9 cellular contexts compared by ENCODE assay signal in genomic region chr16:67154578-67155304, GRCh38. TPM values are rescaled to one million over a fixed set of nuclear protein-coding genes. Genes with fewer than 3 reads are reported as not detected.
DNase-seq lines count a peak whose midpoint lies in the region; ATAC-seq, FAIRE-seq and TF ChIP-seq lines count a peak whose summit lies in the region.
"Had no signal": no experiment of that assay in that cellular context is flagged by ENCODE, and none has a peak within 500 bp of the region (broad histone marks: within the 10 kb centered on the region; RNA-seq: fewer than 3 reads in every experiment).

No MANE protein-coding gene starts in this region.

- TF ChIP-seq POLR2A in endothelial cell of umbilical vein (IDR thresholded peaks at IDR 0.05; ENCODE audit: low read depth, low read length) = no peak

- H3K36me3 Mint-ChIP-seq in progenitor cell of endocrine pancreas (ENCODE audit: insufficient read depth) = no peaks in the 10 kb centered on the region

- peak overlapping the region; percentile 44 for H3K4me2 ChIP-seq in endothelial cell of umbilical vein (ENCODE audit: insufficient read depth, low read length)

- POLR2A ChIA-PET in endothelial cell of umbilical vein (lab: Charles Lee) = interaction anchor here (1.2 kb wide), 1 partner anchor 137 kb away, joined by 12 read pairs; no protein-coding TSS in a partner anchor

- intact Hi-C loops in endothelial cell of umbilical vein (cut with micrococcal nuclease) = loop anchor here (1.0 kb wide), 3 partner anchors 50 to 177 kb away; no protein-coding TSS in a partner anchor

- no peak overlapping the region for H3K27ac ChIP-seq in endothelial cell of umbilical vein (ENCODE audit: insufficient read depth, low read depth, low read length)

- no peak overlapping the region for H3K27ac Mint-ChIP-seq in progenitor cell of endocrine pancreas

- H3K9me3 Mint-ChIP-seq in progenitor cell of endocrine pancreas (ENCODE audit: low read depth) = no peaks in the 10 kb centered on the region

- CTCF ChIA-PET in endothelial cell of umbilical vein (lab: Charles Lee) = interaction anchor here (0.6 to 8.2 kb wide), 64 partner anchors 8 to 324 kb away, joined by 3 to 302 read pairs (median 7); partner anchors contain the start of genes CDH16, CES3, CES4A and CIAO2B

- H3K9me3 ChIP-seq in NT2/D1 (ENCODE audit: insufficient read depth, low read length) (no peaks in the 10 kb centered on the region; the same call in 1 of the 2 replicates), endothelial cell of umbilical vein (replicated peaks; ENCODE audit: control insufficient read depth, insufficient read depth, low read length) (no peaks in the 10 kb centered on the region)

- peaks cover 5% of the 10 kb centered on the region for H3K4me1 Mint-ChIP-seq in progenitor cell of endocrine pancreas (ENCODE audit: low read depth)

- no TSS peak for BruUV-seq in endothelial cell of umbilical vein (replicated peaks; lab: Mats Ljungman, UMichigan)

- no peaks in the 10 kb centered on the region for H3K79me2 ChIP-seq in endothelial cell of umbilical vein (ENCODE audit: control insufficient read depth, insufficient read depth, low read length)

- dilution Hi-C loops in endothelial cell of umbilical vein (cut with MboI; ENCODE audit: extremely low pct_ligation_motif_present, low sequenced_read_pairs) = no loop called here

- H3K27me3 Mint-ChIP-seq in progenitor cell of endocrine pancreas = peaks cover 74% of the 10 kb centered on the region

- peaks cover 3% of the 10 kb centered on the region for H3K36me3 ChIP-seq in NT2/D1 (ENCODE audit: insufficient read depth, insufficient read length, low read length)
- H3K36me3 ChIP-seq in endothelial cell of umbilical vein (ENCODE audit: control insufficient read depth in 2 of 2, extremely low read depth in 1 of 2, insufficient read depth in 2 of 2, low read length in 2 of 2) = no peaks in the 10 kb centered on the region

- H3K4me1 ChIP-seq in NT2/D1 (ENCODE audit: insufficient read depth, insufficient read length) (peaks cover 13% of the 10 kb centered on the region), endothelial cell of umbilical vein (ENCODE audit: control insufficient read depth, extremely low read depth, insufficient read depth, low read length) (peaks cover 3% of the 10 kb centered on the region)

- H3K9ac ChIP-seq in NT2/D1 (ENCODE audit: insufficient read length, low read depth) = peak overlapping the region; percentile 57
- no peak overlapping the region for H3K9ac ChIP-seq in endothelial cell of umbilical vein (replicated peaks; ENCODE audit: extremely low read depth, insufficient read depth, low read length)

- no peaks in the 10 kb centered on the region for H4K20me1 ChIP-seq in endothelial cell of umbilical vein (replicated peaks; ENCODE audit: control insufficient read depth, extremely low read depth, insufficient read depth, low read length)

- no peak for ATAC-seq in GM21825 (IDR thresholded peaks at IDR 0.05; ENCODE audit: unreplicated experiment)

- H3K27me3 ChIP-seq in NT2/D1 (ENCODE audit: insufficient read depth, insufficient read length) = peaks cover 76% of the 10 kb centered on the region
- peaks cover 2 to 7% of the 10 kb centered on the region in 2 experiments for H3K27me3 ChIP-seq in endothelial cell of umbilical vein (ENCODE audit: control insufficient read depth in 2 of 2, insufficient read depth in 2 of 2, low read length in 2 of 2)

- no peaks in the 10 kb centered on the region for H3K9me1 ChIP-seq in endothelial cell of umbilical vein (replicated peaks; ENCODE audit: control insufficient read depth, extremely low read depth, insufficient read depth, low read length)

- TF ChIP-seq CTCF in endothelial cell of umbilical vein (IDR thresholded peaks at IDR 0.05; ENCODE audit: extremely low read depth in 1 of 2, insufficient read depth in 1 of 2, low read depth in 1 of 2, low read length in 2 of 2) = no peak
- no peak for TF ChIP-seq CTCF in progenitor cell of endocrine pancreas (IDR thresholded peaks at IDR 0.05; ENCODE audit: unreplicated experiment)

- H3K4me3 ChIP-seq in NT2/D1 (ENCODE audit: insufficient read length, low read depth) = peak overlapping the region; percentile 26
- H3K4me3 ChIP-seq in endothelial cell of umbilical vein (replicated peaks in 1 of 3; ENCODE audit: insufficient read depth in 1 of 3, low read depth in 1 of 3, low read length in 3 of 3) = peak overlapping the region in 1 of 3 experiments; percentile 15

- no peak overlapping the region for H2AFZ ChIP-seq in endothelial cell of umbilical vein (ENCODE audit: low read depth, low read length)

- FAIRE-seq in endothelial cell of umbilical vein (lab: Jason Lieb, UNC) = no peak
- FAIRE-seq in HTR-8/SVneo (lab: Jason Lieb, UNC) = no peak
- FAIRE-seq: bronchial epithelial cell had no signal

- H3K4me3 Mint-ChIP-seq in progenitor cell of endocrine pancreas (ENCODE audit: low read depth) = peak overlapping the region; percentile 65

- DNase-seq in NCI-H748 (lab: John Stamatoyannopoulos, UW; ENCODE audit: unreplicated experiment) = peak; percentile 3
- no peak for DNase-seq in NCI-H748 treated with DMSO at 0.1 percent for 48 hours (lab: John Stamatoyannopoulos, UW)
- no peak for DNase-seq in NT2/D1 (ENCODE audit: low read depth, low spot score)
- DNase-seq in endothelial cell of umbilical vein (ENCODE audit: low read depth, low spot score) = no peak
- no peak for DNase-seq in progenitor cell of endocrine pancreas (ENCODE audit: low spot score, unreplicated experiment)
- no peak for DNase-seq in NAMALWA (ENCODE audit: low spot score)
- no peak for DNase-seq in HTR-8/SVneo (ENCODE audit: insufficient read length, low spot score)

TF ChIP-seq in endothelial cell of umbilical vein, 7 proteins besides CTCF, POLR2A, EP300 and RAD21 (continues in another document):
- TF ChIP-seq GATA2 (IDR thresholded peaks at IDR 0.05; ENCODE audit: insufficient read depth, insufficient read length, low read depth, low read length) (no peak), FOS (IDR thresholded peaks at IDR 0.05; ENCODE audit: borderline replicate concordance, insufficient read depth, low read length) (no peak), MAX (IDR thresholded peaks at IDR 0.05; ENCODE audit: insufficient read depth, insufficient read length) (no peak)

RNA-seq across cellular contexts. Expression of gene B3GNT9, which starts 3.9 kb away (rescaled TPM):
- total RNA-seq in endothelial cell of umbilical vein (1.6 and 4.0 TPM in 2 replicates), progenitor cell of endocrine pancreas (5.1 TPM in 2 replicates)
- 6.4 and 6.8 TPM in 2 replicates for polyA plus RNA-seq in endothelial cell of umbilical vein
- 3.6 and 3.9 TPM in 2 replicates for polyA plus RNA-seq in endothelial cell of umbilical vein (2011; cell fraction: cytosol; rRNA removed)
- polyA plus RNA-seq in endothelial cell of umbilical vein (2011; cell fraction: nucleus; rRNA removed) = 3.1 and 3.2 TPM in 2 replicates
- polyA plus RNA-seq in endothelial cell of umbilical vein (2012) = 1.8 and 3.2 TPM in 2 replicates
- 6.5 and 7.6 TPM in 2 replicates for polyA minus RNA-seq in endothelial cell of umbilical vein
- polyA minus RNA-seq in endothelial cell of umbilical vein (2011; cell fraction: cytosol; rRNA and poly(A)+ RNA removed) = 7.0 TPM
- 1.4 and 2.5 TPM in 2 replicates for polyA minus RNA-seq in endothelial cell of umbilical vein (2011; cell fraction: nucleus; rRNA and poly(A)+ RNA removed)

RNA-seq across cellular contexts. Expression of gene TRADD, which starts 5.0 kb away (rescaled TPM):
- total RNA-seq in endothelial cell of umbilical vein = 15.2 and 17.4 TPM in 2 replicates
- polyA plus RNA-seq in endothelial cell of umbilical vein = 22.6 and 23.3 TPM in 2 replicates
- polyA plus RNA-seq in endothelial cell of umbilical vein (2011; cell fraction: cytosol; rRNA removed) = 11.2 and 16.3 TPM in 2 replicates
- polyA plus RNA-seq in endothelial cell of umbilical vein (2011; cell fraction: nucleus; rRNA removed) = 16.4 and 19.0 TPM in 2 replicates
- polyA plus RNA-seq in endothelial cell of umbilical vein (2012) = 12.3 and 21.4 TPM in 2 replicates
- polyA minus RNA-seq in endothelial cell of umbilical vein = 5.5 and 5.9 TPM in 2 replicates
- 3.2 TPM for polyA minus RNA-seq in endothelial cell of umbilical vein (2011; cell fraction: cytosol; rRNA and poly(A)+ RNA removed)
- 3.7 and 4.8 TPM in 2 replicates for polyA minus RNA-seq in endothelial cell of umbilical vein (2011; cell fraction: nucleus; rRNA and poly(A)+ RNA removed)
- total RNA-seq in progenitor cell of endocrine pancreas = 5.6 and 6.6 TPM in 2 replicates

RNA-seq across cellular contexts. Expression of gene FBXL8, which starts 5.0 kb away (rescaled TPM):
- total RNA-seq in endothelial cell of umbilical vein = 5.4 and 7.0 TPM in 2 replicates
- 7.4 and 12.8 TPM in 2 replicates for polyA plus RNA-seq in endothelial cell of umbilical vein
- polyA plus RNA-seq in endothelial cell of umbilical vein (2011; cell fraction: cytosol; rRNA removed) = 2.3 and 3.7 TPM in 2 replicates
- polyA plus RNA-seq in endothelial cell of umbilical vein (2011; cell fraction: nucleus; rRNA removed) = 23.9 and 29.6 TPM in 2 replicates
- polyA plus RNA-seq in endothelial cell of umbilical vein (2012) = 2.9 and 4.3 TPM in 2 replicates
- polyA minus RNA-seq in endothelial cell of umbilical vein = 2.4 and 3.6 TPM in 2 replicates
- polyA minus RNA-seq in endothelial cell of umbilical vein (2011; cell fraction: cytosol; rRNA and poly(A)+ RNA removed) = 4.7 TPM
- polyA minus RNA-seq in endothelial cell of umbilical vein (2011; cell fraction: nucleus; rRNA and poly(A)+ RNA removed) = 2.4 and 10.0 TPM in 2 replicates
- total RNA-seq in progenitor cell of endocrine pancreas = 1.7 and 2.1 TPM in 2 replicates

RNA-seq across cellular contexts. Expression of gene HSF4, which starts 9.8 kb away (rescaled TPM):
- total RNA-seq in endothelial cell of umbilical vein = 4.7 and 5.5 TPM in 2 replicates
- polyA plus RNA-seq in endothelial cell of umbilical vein = 4.8 and 7.9 TPM in 2 replicates
- 0.41 and 0.61 TPM in 2 replicates for polyA plus RNA-seq in endothelial cell of umbilical vein (2011; cell fraction: cytosol; rRNA removed)
- polyA plus RNA-seq in endothelial cell of umbilical vein (2011; cell fraction: nucleus; rRNA removed) = 54.5 and 61.7 TPM in 2 replicates
- 2.7 and 9.2 TPM in 2 replicates for polyA plus RNA-seq in endothelial cell of umbilical vein (2012)
- 0.49 and 3.3 TPM in 2 replicates for polyA minus RNA-seq in endothelial cell of umbilical vein
- polyA minus RNA-seq in endothelial cell of umbilical vein (2011; cell fraction: cytosol; rRNA and poly(A)+ RNA removed) = 2.7 TPM
- polyA minus RNA-seq in endothelial cell of umbilical vein (2011; cell fraction: nucleus; rRNA and poly(A)+ RNA removed) = 3.3 and 13.7 TPM in 2 replicates
- total RNA-seq in progenitor cell of endocrine pancreas = 2.2 and 6.8 TPM in 2 replicates

RNA-seq across cellular contexts. Expression of gene NOL3, which starts 15.6 kb away (rescaled TPM):
- 14.4 and 19.4 TPM in 2 replicates for total RNA-seq in endothelial cell of umbilical vein
- polyA plus RNA-seq in endothelial cell of umbilical vein = 16.0 and 19.2 TPM in 2 replicates
- polyA plus RNA-seq in endothelial cell of umbilical vein (2011; cell fraction: cytosol; rRNA removed) = 10.4 and 14.4 TPM in 2 replicates
- polyA plus RNA-seq in endothelial cell of umbilical vein (2011; cell fraction: nucleus; rRNA removed) = 28.5 and 29.4 TPM in 2 replicates
- 9.2 and 12.4 TPM in 2 replicates for polyA plus RNA-seq in endothelial cell of umbilical vein (2012)
- 7.3 and 9.2 TPM in 2 replicates for polyA minus RNA-seq in endothelial cell of umbilical vein
- 18.3 TPM for polyA minus RNA-seq in endothelial cell of umbilical vein (2011; cell fraction: cytosol; rRNA and poly(A)+ RNA removed)
- polyA minus RNA-seq in endothelial cell of umbilical vein (2011; cell fraction: nucleus; rRNA and poly(A)+ RNA removed) = 4.4 and 5.7 TPM in 2 replicates
- 9.4 and 12.7 TPM in 2 replicates for total RNA-seq in progenitor cell of endocrine pancreas
